In genomic region chr5:150753863-150754262, GRCh38 we compare ENCODE assay signal across 22 cellular contexts.
"Had no signal": no experiment of that assay in that cellular context is flagged by ENCODE, and none has a peak within 500 bp of the region (broad histone marks: within the 10 kb centered on the region; RNA-seq: fewer than 3 reads in every experiment).

No MANE protein-coding gene starts in this region.

- H3K27me3 Mint-ChIP-seq: activated B cell treated with CpG ODN at 0.5 μM for 24 hours; activated CD4-positive, alpha-beta memory T cell treated with anti-CD3 and anti-CD28 coated beads for 36 hours; activated T-helper 17 cell treated with anti-CD3 and anti-CD28 coated beads, Interleukin-2, amount 50 U/mL, for 72 hours; dendritic cell treated with granulocyte-macrophage colony-stimulating factor and Interleukin-4, amounts not matched to agents 40 ng/mL and 50 ng/mL, for 4 days; naive thymus-derived CD4-positive, alpha-beta T cell had no signal

- H3K9me3 Mint-ChIP-seq: activated B cell treated with CpG ODN at 0.5 μM for 24 hours; activated CD4-positive, alpha-beta memory T cell treated with anti-CD3 and anti-CD28 coated beads for 36 hours; activated T-helper 17 cell treated with anti-CD3 and anti-CD28 coated beads, Interleukin-2, amount 50 U/mL, for 72 hours; dendritic cell treated with granulocyte-macrophage colony-stimulating factor and Interleukin-4, amounts not matched to agents 40 ng/mL and 50 ng/mL, for 4 days; naive thymus-derived CD4-positive, alpha-beta T cell; neural progenitor cell had no signal

- H3K4me3 ChIP-seq: neural progenitor cell, psoas muscle, thyroid gland, uterus had no signal

- H3K4me3 Mint-ChIP-seq: activated B cell treated with CpG ODN at 0.5 μM for 24 hours; activated CD4-positive, alpha-beta memory T cell treated with anti-CD3 and anti-CD28 coated beads for 36 hours; activated T-helper 17 cell treated with anti-CD3 and anti-CD28 coated beads, Interleukin-2, amount 50 U/mL, for 72 hours; dendritic cell treated with granulocyte-macrophage colony-stimulating factor and Interleukin-4, amounts not matched to agents 40 ng/mL and 50 ng/mL, for 4 days; neural progenitor cell had no signal

- H3K27ac Mint-ChIP-seq: activated B cell treated with CpG ODN at 0.5 μM for 24 hours; activated CD4-positive, alpha-beta memory T cell treated with anti-CD3 and anti-CD28 coated beads for 36 hours; activated T-helper 17 cell treated with anti-CD3 and anti-CD28 coated beads, Interleukin-2, amount 50 U/mL, for 72 hours; dendritic cell treated with granulocyte-macrophage colony-stimulating factor and Interleukin-4, amounts not matched to agents 40 ng/mL and 50 ng/mL, for 4 days; neural progenitor cell had no signal

- H3K27ac ChIP-seq: neural progenitor cell, psoas muscle, thyroid gland, uterus had no signal

- H3K27me3 ChIP-seq: neural progenitor cell, thyroid gland, uterus had no signal

- H3K4me1 ChIP-seq: neural progenitor cell had no signal

- H3K9me3 ChIP-seq: psoas muscle, thyroid gland, uterus had no signal

- H3K36me3 ChIP-seq: uterus had no signal

- ATAC-seq: activated T-helper 17 cell treated with anti-CD3 and anti-CD28 coated beads, Interleukin-2, amount 50 U/mL, for 72 hours; naive thymus-derived CD4-positive, alpha-beta T cell; psoas muscle; right cardiac atrium; stimulated activated naive CD8-positive, alpha-beta T cell treated with anti-CD3 and anti-CD28 coated beads, Interleukin-15, Interleukin-2, amounts not matched to agents 100 U/mL and 50 U/mL, for 24 hours had no signal

- FAIRE-seq: kidney had no signal

- DNase-seq: activated B cell treated with CpG ODN at 0.5 μM for 24 hours; activated CD4-positive, alpha-beta memory T cell treated with anti-CD3 and anti-CD28 coated beads for 36 hours; activated CD4-positive, alpha-beta T cell treated with anti-CD3 and anti-CD28 coated beads for 48 hours; activated naive CD4-positive, alpha-beta T cell; activated T-cell treated with anti-CD3 and anti-CD28 coated beads for 4 hours; effector CD4-positive, alpha-beta T cell; erythroblast; foreskin fibroblast; kidney; naive thymus-derived CD4-positive, alpha-beta T cell; psoas muscle; right cardiac atrium; stimulated activated CD4-positive, alpha-beta T cell treated with anti-CD3 and anti-CD28 coated beads, Interleukin-12 subunit alpha, Interleukin-12 subunit beta, amount 100 ng/mL, for 4 hours; stimulated activated CD4-positive, alpha-beta T cell treated with anti-CD3 and anti-CD28 coated beads, Interleukin-4, amount 100 ng/mL, for 4 hours; stimulated activated naive CD8-positive, alpha-beta T cell treated with anti-CD3 and anti-CD28 coated beads, Interleukin-15, Interleukin-2, amounts not matched to agents 100 U/mL and 50 U/mL, for 24 hours; substantia nigra; T1000; thyroid gland; uterus had no signal
